In genomic region chr19:4327252-4327876, GRCh38 we compare ENCODE assay signal across 1 cellular context.
TF ChIP-seq lines count a peak whose summit lies in the region.

No MANE protein-coding gene starts in this region.

TF ChIP-seq in WTC11, 78 proteins besides CTCF, POLR2A, EP300 and RAD21 (continued from another document):
- no peak for TF ChIP-seq ZNF281 (CRISPR knock-in tag; IDR thresholded peaks at IDR 0.05)
- 0 out of 2 replicates have a peak, but pooled peaks have one; percentile 16 for TF ChIP-seq PRDM15 (CRISPR knock-in tag; IDR thresholded peaks at IDR 0.05)
- TF ChIP-seq PREB (CRISPR knock-in tag; IDR thresholded peaks at IDR 0.05; ENCODE audit: borderline replicate concordance): no peak
- TF ChIP-seq, protein P1, sequence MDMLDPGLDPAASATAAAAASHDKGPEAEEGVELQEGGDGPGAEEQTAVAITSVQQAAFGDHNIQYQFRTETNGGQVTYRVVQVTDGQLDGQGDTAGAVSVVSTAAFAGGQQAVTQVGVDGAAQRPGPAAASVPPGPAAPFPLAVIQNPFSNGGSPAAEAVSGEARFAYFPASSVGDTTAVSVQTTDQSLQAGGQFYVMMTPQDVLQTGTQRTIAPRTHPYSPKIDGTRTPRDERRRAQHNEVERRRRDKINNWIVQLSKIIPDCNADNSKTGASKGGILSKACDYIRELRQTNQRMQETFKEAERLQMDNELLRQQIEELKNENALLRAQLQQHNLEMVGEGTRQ (CRISPR knock-in tag; IDR thresholded peaks at IDR 0.05): peak; percentile 59
- TF ChIP-seq FOXK1 (CRISPR knock-in tag; IDR thresholded peaks at IDR 0.05): peak; percentile 51; the same call in 1 of the 2 replicates
- TF ChIP-seq FOXJ3 (CRISPR knock-in tag; IDR thresholded peaks at IDR 0.05; ENCODE audit: borderline replicate concordance): no peak
- TF ChIP-seq ERG (CRISPR knock-in tag; IDR thresholded peaks at IDR 0.05): no peak
- no peak for TF ChIP-seq CREB1 (CRISPR knock-in tag; IDR thresholded peaks at IDR 0.05)
- TF ChIP-seq HMGA2 (CRISPR knock-in tag; IDR thresholded peaks at IDR 0.05): no peak
- TF ChIP-seq OVOL2 (CRISPR knock-in tag; IDR thresholded peaks at IDR 0.05; ENCODE audit: borderline replicate concordance): no peak
